Comparison of ENCODE assay signal across 8 cellular contexts in the genomic region with DNA sequence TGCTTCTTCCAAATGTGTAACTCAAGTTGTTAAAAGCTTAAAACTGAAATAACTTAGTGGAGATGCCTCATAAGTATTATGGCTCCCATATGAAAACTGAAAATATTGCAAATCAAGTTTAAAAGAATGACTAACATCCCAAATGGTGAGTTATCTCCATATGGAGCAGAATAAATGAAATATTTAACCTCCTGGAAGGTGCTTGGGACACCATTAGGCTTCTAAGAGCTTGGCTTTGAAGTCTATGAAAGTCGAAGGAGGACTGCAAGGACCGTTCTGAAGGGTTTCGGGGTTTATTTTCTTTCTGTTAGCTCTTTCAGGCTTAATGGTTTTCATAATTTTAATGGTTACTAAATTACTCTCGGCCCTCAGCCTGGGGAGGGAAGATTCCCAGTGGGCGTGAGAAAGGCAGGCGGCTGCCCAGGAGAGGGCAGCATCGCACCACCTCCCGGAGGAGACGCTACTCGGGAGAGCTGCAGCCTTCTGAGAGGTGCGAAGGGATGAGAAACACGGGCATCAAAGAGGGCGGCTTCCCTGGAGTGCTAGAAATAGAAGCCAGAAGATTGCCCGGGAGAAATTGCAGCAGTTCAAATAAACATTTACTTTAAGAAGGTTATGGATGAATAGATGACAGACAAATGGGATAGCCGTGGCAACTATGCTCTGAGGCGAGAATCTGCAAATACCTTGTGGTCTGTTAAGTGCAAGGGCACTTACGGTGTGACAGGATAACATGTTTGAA. TPM values are rescaled to one million over a fixed set of nuclear protein-coding genes. Genes with fewer than 3 reads are reported as not detected.
DNase-seq lines count a peak whose midpoint lies in the region; ATAC-seq and TF ChIP-seq lines count a peak whose summit lies in the region.

No MANE protein-coding gene starts in this region.

- 6 to 11% methylated on average over 17 of the region's 17 CpGs for WGBS in lower leg skin, 2 donors

- no peak for TF ChIP-seq POLR2A in lower leg skin (IDR thresholded peaks at IDR 0.05)

- no peak overlapping the region for H3K4me3 ChIP-seq in lower leg skin (ENCODE audit: low read depth, poor library complexity, severe bottlenecking)

- TF ChIP-seq CTCF in AG09319 (IDR thresholded peaks at IDR 0.05; ENCODE audit: low read depth, low read length): peak; percentile 98
- peak in 1 of 3 donors; percentile 60 for TF ChIP-seq CTCF in lower leg skin (IDR thresholded peaks at IDR 0.05)

- peak; percentile 79 for ATAC-seq in GM18861 (IDR thresholded peaks at IDR 0.05; ENCODE audit: unreplicated experiment)
- ATAC-seq in HG03139 (IDR thresholded peaks at IDR 0.05; ENCODE audit: unreplicated experiment): peak; percentile 87

- intact Hi-C loops in lower leg skin (cut with DNase I; ENCODE audit: low total_unique reads): loop anchor here (5.0 kb wide), 1 partner anchor 708 kb away; no protein-coding TSS in a partner anchor

- DNase-seq in AG09319 (ENCODE audit: extremely low read depth, low read depth) (peak; percentile 14), NCI-H446 treated with DMSO at 0.1 percent for 48 hours (lab: John Stamatoyannopoulos, UW) (peak; percentile 18), dermis blood vessel endothelial cell (peak; percentile 81), lower leg skin (ENCODE audit: low spot score in 2 of 2) (peak; percentile 43 to 92)
- DNase-seq in activated CD4-positive, alpha-beta T cell treated with anti-CD3 and anti-CD28 coated beads, Interleukin-2, amount 50 U/mL, for 4 hours: peak; percentile 69 to 70
- DNase-seq in stimulated activated CD4-positive, alpha-beta T cell treated with anti-CD3 and anti-CD28 coated beads, TNF-alpha, amount 100 ng/mL, for 48 hours (ENCODE audit: low read depth in 3 of 3): peak; percentile 53 to 63 (median 58)

RNA-seq across cellular contexts. Expression of gene MAP3K19, which starts 43.1 kb away (rescaled TPM):
- total RNA-seq in dermis blood vessel endothelial cell (not detected in 2 replicates), lower leg skin (not detected)

RNA-seq across cellular contexts. Expression of gene RAB3GAP1, which starts 47.9 kb away (rescaled TPM):
- total RNA-seq in dermis blood vessel endothelial cell (67.4 and 76.8 TPM in 2 replicates), lower leg skin (10 to 100 TPM; 50.8 to 57.5 (median 52.4) TPM)

Comparison
In these comparisons a context has a peak if more than half of its experiments do, and no peak if none do; other contexts are left out.
1. DNase-seq: peak in every context shown above with its lines; median percentile 81 in dermis blood vessel endothelial cell; 70 in activated CD4-positive, alpha-beta T cell treated with anti-CD3 and anti-CD28 coated beads, Interleukin-2, amount 50 U/mL, for 4 hours; 68 in lower leg skin; 58 in stimulated activated CD4-positive, alpha-beta T cell treated with anti-CD3 and anti-CD28 coated beads, TNF-alpha, amount 100 ng/mL, for 48 hours; 18 in NCI-H446 treated with DMSO at 0.1 percent for 48 hours; 14 in AG09319.